In the genomic region with DNA sequence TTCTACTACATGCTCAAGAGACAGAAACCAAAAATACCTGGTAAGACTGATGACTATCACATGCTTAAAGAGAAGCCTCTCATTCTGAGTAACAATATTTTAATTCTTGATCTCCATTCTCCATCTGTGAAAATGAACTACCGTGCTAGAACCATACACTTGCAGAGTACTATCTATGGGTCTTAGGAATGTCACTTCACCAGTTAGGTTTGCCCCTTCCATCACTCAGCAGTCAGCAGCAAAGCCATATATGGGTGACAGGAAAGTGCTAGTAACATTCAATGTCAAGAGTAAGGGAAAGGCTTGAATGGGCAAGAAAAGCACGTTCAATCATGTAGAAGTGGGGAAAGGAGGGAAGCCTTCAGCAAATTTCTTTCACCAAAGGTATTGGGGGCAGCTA, we compare ENCODE assay signal across 15 cellular contexts. TPM values are rescaled to one million over a fixed set of nuclear protein-coding genes. Genes with fewer than 3 reads are reported as not detected.
A peak's percentile ranks its signal among the peaks of the same experiment; 100 is the strongest.
DNase-seq lines count a peak whose midpoint lies in the region; ATAC-seq, FAIRE-seq and TF ChIP-seq lines count a peak whose summit lies in the region.
"Had no signal": no experiment of that assay in that cellular context is flagged by ENCODE, and none has a peak within 500 bp of the region (broad histone marks: within the 10 kb centered on the region; RNA-seq: fewer than 3 reads in every experiment).

No MANE protein-coding gene starts in this region.

- H3K79me1 ChIP-seq in H1 (ENCODE audit: low read depth, low read length): no peaks in the 10 kb centered on the region; the same call in 1 of the 2 replicates

- no peaks in the 10 kb centered on the region for H3K36me3 ChIP-seq in ACC112 (ENCODE audit: insufficient read depth, low read length)
- H3K36me3 ChIP-seq in H1 (ENCODE audit: control insufficient read depth in 2 of 4, insufficient read depth in 4 of 4, low read length in 3 of 4): no peaks in the 10 kb centered on the region
- no peaks in the 10 kb centered on the region for H3K36me3 ChIP-seq in SJCRH30

- H3K14ac ChIP-seq in H1 (ENCODE audit: insufficient read length): no peak overlapping the region

- FAIRE-seq in H1 (lab: Jason Lieb, UNC): no peak
- FAIRE-seq: GM12891, K562 had no signal

- DNase-seq in HFFc6 (no peak), H1 (ENCODE audit: low read depth in 1 of 2, low spot score in 2 of 2) (no peak), SJCRH30 (no peak), NCI-H1930 (lab: John Stamatoyannopoulos, UW) (no peak)
- DNase-seq in naive thymus-derived CD8-positive, alpha-beta T cell: no peak
- DNase-seq: activated naive CD4-positive, alpha-beta T cell treated with anti-CD3 and anti-CD28 coated beads, Interleukin-2, amount 10 ng/mL, durations not matched to agents 7 days and 5 days; DND-41; NCI-H524 treated with DMSO at 0.1 percent for 48 hours; stimulated activated naive CD8-positive, alpha-beta T cell treated with anti-CD3 and anti-CD28 coated beads, Interleukin-15, Interleukin-2, amounts not matched to agents 100 U/mL and 50 U/mL, for 24 hours; T1000 had no signal

- H3K4me1 ChIP-seq in ACC112 (ENCODE audit: control insufficient read depth, insufficient read depth, low read length, unreplicated experiment) (peaks cover 7% of the 10 kb centered on the region), H1 (replicated peaks in 1 of 4; ENCODE audit: control insufficient read depth in 3 of 4, insufficient read depth in 4 of 4, low read length in 3 of 4) (peaks cover 0 to 2% (median 0%) of the 10 kb centered on the region in 4 experiments; a peak in 4 of 7 replicates), SJCRH30 (peaks cover 4% of the 10 kb centered on the region; the same call in 1 of the 2 replicates)

- TF ChIP-seq POLR2A in H1 (IDR thresholded peaks at IDR 0.05; ENCODE audit: control extremely low read depth in 1 of 2, low read depth in 2 of 2, low read length in 2 of 2): no peak

- no peaks in the 10 kb centered on the region for H3K36me3 Mint-ChIP-seq in HFFc6 (ENCODE audit: low read depth)
- no peaks in the 10 kb centered on the region for H3K36me3 Mint-ChIP-seq in naive thymus-derived CD8-positive, alpha-beta T cell
- H3K36me3 Mint-ChIP-seq: activated naive CD4-positive, alpha-beta T cell treated with anti-CD3 and anti-CD28 coated beads, Interleukin-2, amount 10 ng/mL, durations not matched to agents 7 days and 5 days had no signal

- H3K4me2 ChIP-seq in H1 (ENCODE audit: insufficient read depth in 1 of 2, low read depth in 2 of 2, low read length in 2 of 2): no peak overlapping the region

- H3K27ac ChIP-seq in ACC112 (ENCODE audit: low read depth, low read length) (no peak overlapping the region), H1 (ENCODE audit: low read depth, low read length) (no peak overlapping the region), SJCRH30 (no peak overlapping the region)

- no peak overlapping the region for H4K91ac ChIP-seq in H1 (replicated peaks; ENCODE audit: insufficient read length, low read length)

- H2BK5ac ChIP-seq in H1 (ENCODE audit: low read depth, low read length): no peak overlapping the region

- H3K4ac ChIP-seq in H1 (replicated peaks; ENCODE audit: insufficient read length, low read depth, low read length): no peak overlapping the region

- peaks cover 61% of the 10 kb centered on the region for H3K79me2 ChIP-seq in ACC112 (ENCODE audit: control insufficient read depth, insufficient read depth, low read length, unreplicated experiment)
- H3K79me2 ChIP-seq in H1 (ENCODE audit: control insufficient read depth in 1 of 2, insufficient read depth in 2 of 2, low read length in 2 of 2): peaks cover 0 to 13% of the 10 kb centered on the region in 2 experiments; a peak in 2 of 4 replicates

- ATAC-seq in naive thymus-derived CD8-positive, alpha-beta T cell: no peak
- ATAC-seq in HG02678 (IDR thresholded peaks at IDR 0.05; ENCODE audit: unreplicated experiment) (no peak), GM19452 (IDR thresholded peaks at IDR 0.05; ENCODE audit: unreplicated experiment) (no peak)
- ATAC-seq: K562; stimulated activated naive CD8-positive, alpha-beta T cell treated with anti-CD3 and anti-CD28 coated beads, Interleukin-15, Interleukin-2, amounts not matched to agents 100 U/mL and 50 U/mL, for 24 hours had no signal

- H3K27ac Mint-ChIP-seq in HFFc6: no peak overlapping the region
- H3K27ac Mint-ChIP-seq in naive thymus-derived CD8-positive, alpha-beta T cell: peak overlapping the region in 8 of 10 donors; percentile 9 to 77 (median 34)
- H3K27ac Mint-ChIP-seq: activated naive CD4-positive, alpha-beta T cell treated with anti-CD3 and anti-CD28 coated beads, Interleukin-2, amount 10 ng/mL, durations not matched to agents 7 days and 5 days had no signal

- H3K27me3 ChIP-seq in ACC112 (ENCODE audit: insufficient read depth, low read length) (no peaks in the 10 kb centered on the region), H1 (replicated peaks in 1 of 4; ENCODE audit: control insufficient read depth in 3 of 4, extremely low read depth in 1 of 4, insufficient read depth in 3 of 4, low read length in 3 of 4) (peaks cover 0 to 4% (median 0%) of the 10 kb centered on the region in 4 experiments; a peak in 2 of 7 replicates), SJCRH30 (no peaks in the 10 kb centered on the region)

- H3K9ac ChIP-seq in H1 (replicated peaks in 1 of 4; ENCODE audit: extremely low read depth in 1 of 4, low read depth in 3 of 4, low read length in 3 of 4): no peak overlapping the region

- no peak overlapping the region for H4K8ac ChIP-seq in H1 (ENCODE audit: extremely low read depth, insufficient read depth, low read length)

- H4K20me1 ChIP-seq in H1 (replicated peaks in 1 of 2; ENCODE audit: control insufficient read depth in 1 of 2, insufficient read depth in 2 of 2, low read length in 2 of 2): peaks cover 3 to 5% of the 10 kb centered on the region in 2 experiments

- no peak overlapping the region for H2BK12ac ChIP-seq in H1 (ENCODE audit: low read depth, low read length)

- no peak for TF ChIP-seq EP300 in H1 (IDR thresholded peaks at IDR 0.05; ENCODE audit: borderline replicate concordance in 1 of 2, low read depth in 2 of 2, low read length in 2 of 2)

- H2AK5ac ChIP-seq in H1 (ENCODE audit: low read depth, low read length): no peak overlapping the region

- no peak for TF ChIP-seq RAD21 in H1 (IDR thresholded peaks at IDR 0.05 in 1 of 2, conservative IDR thresholded peaks at IDR 0.05 in 1 of 2; ENCODE audit: low read depth in 2 of 2, low read length in 2 of 2)

- CTCF ChIA-PET in H1 (lab: Charles Lee; ENCODE audit: partially characterized antibody): no interaction called here

- no peak overlapping the region for H4K5ac ChIP-seq in H1 (ENCODE audit: insufficient read length, low read depth, low read length)

- WGBS in H1 (ENCODE audit: extremely low coverage in 1 of 2, insufficient coverage in 1 of 2, insufficient read length in 1 of 2, insufficient replicate concordance in 2 of 2, low coverage in 1 of 2, low lambda C conversion rate in 2 of 2, missing lambda C conversion rate in 1 of 2), 2 experiments: 80% methylated on average over 2 of the region's 2 CpGs; no CpG with 5 or more reads in 1 of the 2 experiments

- H2BK20ac ChIP-seq in H1 (ENCODE audit: low read length): no peak overlapping the region

- H3K23ac ChIP-seq in H1 (ENCODE audit: insufficient read length): no peak overlapping the region

- H3K27me3 Mint-ChIP-seq in HFFc6 (ENCODE audit: insufficient read depth): no peaks in the 10 kb centered on the region; the same call in 1 of the 2 replicates
- no peaks in the 10 kb centered on the region for H3K27me3 Mint-ChIP-seq in naive thymus-derived CD8-positive, alpha-beta T cell

- H3K4me3 ChIP-seq in ACC112 (ENCODE audit: low read depth, low read length): peak overlapping the region; percentile 5; the same call in 1 of the 2 replicates
- H3K4me3 ChIP-seq in H1 (ENCODE audit: extremely low read depth in 1 of 4, insufficient read depth in 2 of 4, low read depth in 3 of 4, low read length in 4 of 4): no peak overlapping the region
- no peak overlapping the region for H3K4me3 ChIP-seq in SJCRH30
- H3K4me3 ChIP-seq: K562 had no signal

- H3K9me3 Mint-ChIP-seq in HFFc6: no peaks in the 10 kb centered on the region
- H3K9me3 Mint-ChIP-seq in naive thymus-derived CD8-positive, alpha-beta T cell: no peaks in the 10 kb centered on the region
- H3K9me3 Mint-ChIP-seq: activated naive CD4-positive, alpha-beta T cell treated with anti-CD3 and anti-CD28 coated beads, Interleukin-2, amount 10 ng/mL, durations not matched to agents 7 days and 5 days had no signal

- POLR2A ChIA-PET in H1 (lab: Charles Lee; ENCODE audit: partially characterized antibody): interaction anchor here (2.0 kb wide), 1 partner anchor 28 kb away, joined by 6 read pairs; no protein-coding TSS in a partner anchor
- POLR2A ChIA-PET in naive thymus-derived CD8-positive, alpha-beta T cell (lab: Charles Lee): no interaction called here

- no peak overlapping the region for H2BK15ac ChIP-seq in H1 (ENCODE audit: low read length)

- no peak overlapping the region for H3K56ac ChIP-seq in H1 (replicated peaks; ENCODE audit: insufficient read length, low read depth, low read length)

- H3K4me3 Mint-ChIP-seq in HFFc6: peak overlapping the region; percentile 92
- peak overlapping the region in 5 of 10 donors; percentile 3 to 95 (median 43) for H3K4me3 Mint-ChIP-seq in naive thymus-derived CD8-positive, alpha-beta T cell
- H3K4me3 Mint-ChIP-seq: activated naive CD4-positive, alpha-beta T cell treated with anti-CD3 and anti-CD28 coated beads, Interleukin-2, amount 10 ng/mL, durations not matched to agents 7 days and 5 days had no signal

- no peak overlapping the region for H2AFZ ChIP-seq in ACC112 (ENCODE audit: low read length, unreplicated experiment)
- no peak overlapping the region for H2AFZ ChIP-seq in H1 (ENCODE audit: low read length)

- no peak overlapping the region for H2BK120ac ChIP-seq in H1 (replicated peaks; ENCODE audit: low read depth, low read length)

- no peak overlapping the region for H3K18ac ChIP-seq in H1 (ENCODE audit: extremely low read depth, low read length)

- peaks cover 15% of the 10 kb centered on the region for H3K23me2 ChIP-seq in H1 (ENCODE audit: low read depth, low read length)

- no peak for TF ChIP-seq CTCF in HFFc6 (IDR thresholded peaks at IDR 0.05)
- no peak for TF ChIP-seq CTCF in H1 (IDR thresholded peaks at IDR 0.05; ENCODE audit: control extremely low read depth in 1 of 3, insufficient read depth in 1 of 3, low read depth in 1 of 3, low read length in 3 of 3)

- no peaks in the 10 kb centered on the region for H3K9me3 ChIP-seq in H1 (ENCODE audit: insufficient read depth in 2 of 2, low read depth in 1 of 2, low read length in 1 of 2)
- no peaks in the 10 kb centered on the region for H3K9me3 ChIP-seq in SJCRH30 (replicated peaks)

- H3K4me1 Mint-ChIP-seq in HFFc6 (ENCODE audit: low read depth): peaks cover 40% of the 10 kb centered on the region
- peaks cover 15 to 37% (median 32%) of the 10 kb centered on the region in 4 donors for H3K4me1 Mint-ChIP-seq in naive thymus-derived CD8-positive, alpha-beta T cell

RNA-seq across cellular contexts. Expression of a gene that starts 2.3 kb away (rescaled TPM):
- total RNA-seq in HFFc6 (2021; fragmentation: NEBNext Ultra II Directional; extraction: Animal tissue kit (Norgen Biotek cat#: 25700)): 10 to 100 TPM; 11.7 to 15.5 (median 12.9) TPM
- total RNA-seq in H1 (2021; fragmentation: NEBNext Ultra II Directional; extraction: Animal tissue kit (Norgen Biotek cat#: 25700)): 5.0 and 5.7 TPM in 2 replicates
- polyA plus RNA-seq in H1 (2011; rRNA removed): 2.6 and 2.7 TPM in 2 replicates
- polyA plus RNA-seq in H1 (2011; cell fraction: cytosol; rRNA removed): 3.5 TPM
- polyA plus RNA-seq in H1 (2011; cell fraction: nucleus; rRNA removed): 7.1 TPM
- polyA plus RNA-seq in H1 (2012, experiment 1 of 2): 3.3 to 4.1 TPM (median 3.9 TPM) in 4 replicates
- 0.70 TPM for polyA plus RNA-seq in H1 (2012, experiment 2 of 2)
- polyA plus RNA-seq in H1 (2013, experiment 1 of 2): 2.7 TPM
- polyA plus RNA-seq in H1 (2013, experiment 2 of 2): 2.3 TPM
- 6.7 and 7.5 TPM in 2 replicates for polyA minus RNA-seq in H1 (2011; rRNA and poly(A)+ RNA removed)
- 3.4 TPM for polyA minus RNA-seq in H1 (2011; cell fraction: cytosol; rRNA and poly(A)+ RNA removed)
- polyA minus RNA-seq in H1 (2011; cell fraction: nucleus; rRNA and poly(A)+ RNA removed): 8.6 TPM
- 1 to 10 TPM; 4.8 to 5.1 TPM for total RNA-seq in naive thymus-derived CD8-positive, alpha-beta T cell
- polyA plus RNA-seq in naive thymus-derived CD8-positive, alpha-beta T cell: 1 to 10 TPM in 2 of 3 donors, under 1 TPM in 1; 0.62 to 1.4 (median 1.0) TPM
- 10.7 and 11.0 TPM in 2 replicates for total RNA-seq in SJCRH30 (2014; rRNA removed; shearing (Covaris generic))
